ENCODE assay signal across 22 cellular contexts in the genomic region with DNA sequence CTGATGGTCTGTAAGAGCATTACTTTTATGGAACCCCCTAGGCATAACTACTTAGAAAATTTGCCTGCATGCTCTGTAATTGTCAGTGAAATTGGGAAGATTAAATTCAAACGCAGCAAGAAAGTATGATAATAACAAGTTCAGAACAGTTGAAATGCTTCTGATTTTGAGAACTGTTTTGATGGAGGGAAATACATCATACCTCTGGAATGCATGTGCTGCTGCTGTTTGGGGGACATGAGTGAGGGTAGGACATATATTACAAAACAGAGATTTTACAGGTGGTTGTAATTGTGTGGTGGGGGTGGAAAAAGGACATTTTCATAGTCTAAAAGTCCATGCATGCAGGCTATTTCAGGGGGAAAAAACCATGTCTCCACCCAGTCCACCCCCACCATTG.
DNase-seq lines count a peak whose midpoint lies in the region; ATAC-seq and TF ChIP-seq lines count a peak whose summit lies in the region.
"Had no signal": no experiment of that assay in that cellular context is flagged by ENCODE, and none has a peak within 500 bp of the region (broad histone marks: within the 10 kb centered on the region; RNA-seq: fewer than 3 reads in every experiment).

No MANE protein-coding gene starts in this region.

- no peak for TF ChIP-seq RAD21 in SK-N-SH (IDR thresholded peaks at IDR 0.05; ENCODE audit: low read length)

- H3K4me2 ChIP-seq in SK-N-SH = no peak overlapping the region

- H3K27ac ChIP-seq in ACC112 (ENCODE audit: low read depth, low read length) = no peak overlapping the region
- peak overlapping the region in 1 of 2 experiments; percentile 22; a peak in 1 of 4 replicates for H3K27ac ChIP-seq in SK-N-SH (ENCODE audit: low read depth in 2 of 2, low read length in 1 of 2)
- H3K27ac ChIP-seq: C4-2B, SJCRH30 had no signal

- intact Hi-C loops in cardiac septum (cut with DNase I) = no loop called here

- no peaks in the 10 kb centered on the region for H3K36me3 Mint-ChIP-seq in T-helper 17 cell (ENCODE audit: low read depth)
- H3K36me3 Mint-ChIP-seq: CD8-positive, alpha-beta memory T cell had no signal

- peaks cover 18% of the 10 kb centered on the region for H3K27me3 Mint-ChIP-seq in T-helper 17 cell

- CTCF ChIA-PET in SK-N-SH (lab: Yijun Ruan, JAX) = no interaction called here

- no peak for TF ChIP-seq EP300 in SK-N-SH (IDR thresholded peaks at IDR 0.05; ENCODE audit: borderline replicate concordance in 1 of 2, low read depth in 1 of 2, low read length in 1 of 2)

- H3K4me3 ChIP-seq in ACC112 (ENCODE audit: low read depth, low read length) (no peak overlapping the region; the same call in 1 of the 2 replicates), SK-N-SH (ENCODE audit: low read depth in 2 of 2, low read length in 1 of 2) (no peak overlapping the region)
- H3K4me3 ChIP-seq: SJCRH30 had no signal

- H3K27me3 ChIP-seq in ACC112 (ENCODE audit: insufficient read depth, low read length) (no peaks in the 10 kb centered on the region), SK-N-SH (ENCODE audit: insufficient read depth) (no peaks in the 10 kb centered on the region)
- H3K27me3 ChIP-seq: SJCRH30 had no signal

- H3K9me2 ChIP-seq in SK-N-SH = no peaks in the 10 kb centered on the region

- peak overlapping the region; percentile 12 for H2AFZ ChIP-seq in ACC112 (ENCODE audit: low read length, unreplicated experiment)
- no peak overlapping the region for H2AFZ ChIP-seq in SK-N-SH (ENCODE audit: low read depth)

- H3K36me3 ChIP-seq in ACC112 (ENCODE audit: insufficient read depth, low read length) = no peaks in the 10 kb centered on the region
- no peaks in the 10 kb centered on the region for H3K36me3 ChIP-seq in SK-N-SH (replicated peaks in 1 of 2; ENCODE audit: control insufficient read depth in 1 of 2, insufficient read depth in 2 of 2, low read length in 1 of 2)
- H3K36me3 ChIP-seq: SJCRH30 had no signal

- H3K9me3 ChIP-seq in SK-N-SH = no peaks in the 10 kb centered on the region
- no peaks in the 10 kb centered on the region for H3K9me3 ChIP-seq in T-helper 17 cell (ENCODE audit: control insufficient read depth, low read length, poor library complexity, severe bottlenecking)
- H3K9me3 ChIP-seq: SJCRH30 had no signal

- WGBS in SK-N-SH (ENCODE audit: low lambda C conversion rate) = 22% methylated on average over 1 of the region's 1 CpG

- H4K20me1 ChIP-seq in SK-N-SH (ENCODE audit: insufficient read depth) = no peaks in the 10 kb centered on the region

- POLR2A ChIA-PET in SK-N-SH (lab: Yijun Ruan, JAX) = no interaction called here

- no peak overlapping the region for H3K27ac Mint-ChIP-seq in T-helper 17 cell
- H3K27ac Mint-ChIP-seq: CD8-positive, alpha-beta memory T cell had no signal

- H3K4me1 ChIP-seq in ACC112 (ENCODE audit: control insufficient read depth, insufficient read depth, low read length, unreplicated experiment) (peaks cover 14% of the 10 kb centered on the region), SK-N-SH (ENCODE audit: control insufficient read depth in 1 of 2, insufficient read depth in 2 of 2, low read depth in 1 of 2, low read length in 1 of 2) (peaks cover 0 to 5% of the 10 kb centered on the region in 2 experiments; a peak in 2 of 4 replicates)

- no peak overlapping the region for H3K4me3 Mint-ChIP-seq in T-helper 17 cell
- H3K4me3 Mint-ChIP-seq: CD8-positive, alpha-beta memory T cell had no signal

- no peak for TF ChIP-seq CTCF in SK-N-SH (IDR thresholded peaks at IDR 0.05)

- H3K79me2 ChIP-seq in ACC112 (ENCODE audit: control insufficient read depth, insufficient read depth, low read length, unreplicated experiment) (no peaks in the 10 kb centered on the region), SK-N-SH (ENCODE audit: insufficient read depth) (no peaks in the 10 kb centered on the region)

- H3K4me1 Mint-ChIP-seq in T-helper 17 cell = no peaks in the 10 kb centered on the region
- H3K4me1 Mint-ChIP-seq: CD8-positive, alpha-beta memory T cell had no signal

- DNase-seq in SK-N-SH (no peak), dermis blood vessel endothelial cell (peak; percentile 59), iris pigment epithelial cell (ENCODE audit: low read depth) (peak; percentile 50), cardiac septum (ENCODE audit: low spot score) (no peak), retina (no peak), T-helper 17 cell (no peak)
- no peak for DNase-seq in activated CD8-positive, alpha-beta memory T cell treated with anti-CD3 and anti-CD28 coated beads, Interleukin-2, amount 50 U/mL, for 4 hours
- DNase-seq: Calu3; CD8-positive, alpha-beta memory T cell; DMS153; GDM1; GOT3; Karpas-422; MV-4-11; NCI-H1105 treated with DMSO at 0.1 percent for 48 hours; NCI-H2029 treated with DMSO at 0.1 percent for 48 hours; NCI-H2171; NCI-H446; OCI-M1; SJCRH30 had no signal

- no peaks in the 10 kb centered on the region for H3F3A ChIP-seq in SK-N-SH (replicated peaks; ENCODE audit: insufficient read depth)

- no peak for ATAC-seq in T-helper 17 cell

- no peak overlapping the region for H3K9ac ChIP-seq in SK-N-SH

TF ChIP-seq in SK-N-SH, 30 proteins besides CTCF, POLR2A, EP300 and RAD21:
- TF ChIP-seq JUND (IDR thresholded peaks at IDR 0.05) = no peak
- TF ChIP-seq FOSL2 (IDR thresholded peaks at IDR 0.05; ENCODE audit: borderline replicate concordance, low read depth) = no peak
- no peak for TF ChIP-seq SIN3A (IDR thresholded peaks at IDR 0.05; ENCODE audit: borderline replicate concordance, low read depth, low read length)
- TF ChIP-seq GATA2 (CRISPR knock-in tag; IDR thresholded peaks at IDR 0.05) = no peak
- peak; percentile 24 for TF ChIP-seq TCF12 (IDR thresholded peaks at IDR 0.05)

Comparison
In these comparisons a context has a peak if more than half of its experiments do, and no peak if none do; other contexts are left out.
1. DNase-seq: peak in dermis blood vessel endothelial cell (single experiment) and iris pigment epithelial cell (single experiment); none in SK-N-SH (single experiment), cardiac septum (single experiment), retina (single experiment), activated CD8-positive, alpha-beta memory T cell treated with anti-CD3 and anti-CD28 coated beads, Interleukin-2, amount 50 U/mL, for 4 hours (single experiment) and T-helper 17 cell (0 of 3).